ENCODE assay signal across 8 cellular contexts in the genomic region with DNA sequence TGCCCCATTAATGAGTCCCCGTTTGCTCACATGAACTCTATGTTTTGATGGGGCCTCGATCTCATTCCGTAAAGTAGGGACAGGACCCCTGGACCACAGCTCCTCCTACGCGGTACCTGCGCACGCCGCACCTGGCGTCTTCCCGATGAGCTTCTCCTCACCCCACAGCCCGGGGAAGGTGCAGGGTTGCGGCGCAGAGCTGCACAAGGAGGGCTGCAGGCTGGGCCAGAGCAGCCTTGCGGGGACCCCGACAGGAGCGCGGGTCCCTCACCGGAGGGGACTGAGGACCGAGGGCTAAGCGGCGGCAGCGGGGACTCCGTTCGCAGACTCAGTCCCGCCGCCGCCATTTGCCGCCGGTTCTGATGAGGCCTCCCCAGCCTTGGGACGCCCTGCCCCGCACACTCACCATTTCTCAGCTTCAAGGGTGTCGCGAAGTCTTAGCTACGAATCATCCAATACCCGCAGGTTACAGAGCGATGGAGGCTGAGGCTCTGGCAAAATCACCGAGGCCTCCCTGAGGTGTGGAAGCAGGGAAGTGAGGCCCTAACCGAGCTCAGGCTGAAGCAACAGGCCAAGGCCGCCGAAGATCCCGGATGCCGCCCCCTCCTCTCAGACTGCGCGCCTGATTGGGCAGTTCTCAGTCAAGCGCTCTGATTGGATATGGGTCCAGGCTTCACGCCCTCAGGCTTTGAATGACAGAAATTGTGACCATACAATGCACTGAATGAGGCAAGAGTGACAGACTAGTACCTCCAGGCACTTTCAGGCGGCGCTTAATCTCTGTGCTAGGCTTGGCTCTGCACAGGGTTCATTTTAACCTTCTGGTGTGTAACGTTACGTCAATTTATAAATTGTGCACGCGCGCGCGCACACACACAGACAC. TPM values are rescaled to one million over a fixed set of nuclear protein-coding genes. Genes with fewer than 3 reads are reported as not detected.
DNase-seq lines count a peak whose midpoint lies in the region; ATAC-seq and TF ChIP-seq lines count a peak whose summit lies in the region.

No MANE protein-coding gene starts in this region.

- peak overlapping the region; percentile 79 to 86 for H3K27ac ChIP-seq in coronary artery

- H3K4me3 ChIP-seq in AG10803 (ENCODE audit: low read length) (peak overlapping the region; percentile 91), coronary artery (peak overlapping the region; percentile 75)

- ATAC-seq in GM19035 (IDR thresholded peaks at IDR 0.05; ENCODE audit: unreplicated experiment) (peak; percentile 99), HG03342 (IDR thresholded peaks at IDR 0.05; ENCODE audit: unreplicated experiment) (peak; percentile 100), left colon (peak; percentile 98)

- no peak for TF ChIP-seq CTCF in AG10803 (conservative IDR thresholded peaks at IDR 0.05; ENCODE audit: low read length)
- TF ChIP-seq CTCF in coronary artery (IDR thresholded peaks at IDR 0.05): no peak

- intact Hi-C loops in left colon (cut with DNase I, micrococcal nuclease): no loop called here

- DNase-seq in AG10803 (ENCODE audit: low read depth) (peak; percentile 99), NCI-H460 (ENCODE audit: extremely low read depth, low read depth) (peak; percentile 99), coronary artery (ENCODE audit: low spot score) (peak; percentile 96), left colon (peak; percentile 94 to 97)
- peak; percentile 95 for DNase-seq in activated CD4-positive, alpha-beta T cell treated with anti-CD3 and anti-CD28 coated beads for 48 hours
- DNase-seq in stimulated activated CD4-positive, alpha-beta T cell treated with anti-CD3 and anti-CD28 coated beads, Interleukin-1b, Interleukin-23, amount 100 ng/mL, for 4 hours (ENCODE audit: low read depth in 2 of 2): peak; percentile 78 to 84

RNA-seq across cellular contexts. Expression of gene ZNF721, which starts 25.1 kb away (rescaled TPM):
- total RNA-seq in NCI-H460 (2014; rRNA removed; shearing (Covaris generic)): 30.9 and 43.0 TPM in 2 replicates
- 11.0 and 23.9 TPM in 2 replicates for polyA plus RNA-seq in NCI-H460 (2014; cell fraction: nucleus; rRNA removed)
- 10 to 100 TPM; 20.7 to 27.2 TPM for total RNA-seq in left colon

RNA-seq across cellular contexts. Expression of gene PIGG, which starts 25.2 kb away (rescaled TPM):
- 27.0 and 36.0 TPM in 2 replicates for total RNA-seq in NCI-H460 (2014; rRNA removed; shearing (Covaris generic))
- 41.8 and 45.2 TPM in 2 replicates for polyA plus RNA-seq in NCI-H460 (2014; cell fraction: nucleus; rRNA removed)
- total RNA-seq in left colon: 10 to 100 TPM; 54.5 to 57.5 TPM

Comparison
In these comparisons a context has a peak if more than half of its experiments do, and no peak if none do; other contexts are left out.
1. Peak in every context shown above with its lines: DNase-seq, ATAC-seq, H3K4me3 ChIP-seq and H3K27ac ChIP-seq.